ENCODE assay signal across 34 cellular contexts in the genomic region with DNA sequence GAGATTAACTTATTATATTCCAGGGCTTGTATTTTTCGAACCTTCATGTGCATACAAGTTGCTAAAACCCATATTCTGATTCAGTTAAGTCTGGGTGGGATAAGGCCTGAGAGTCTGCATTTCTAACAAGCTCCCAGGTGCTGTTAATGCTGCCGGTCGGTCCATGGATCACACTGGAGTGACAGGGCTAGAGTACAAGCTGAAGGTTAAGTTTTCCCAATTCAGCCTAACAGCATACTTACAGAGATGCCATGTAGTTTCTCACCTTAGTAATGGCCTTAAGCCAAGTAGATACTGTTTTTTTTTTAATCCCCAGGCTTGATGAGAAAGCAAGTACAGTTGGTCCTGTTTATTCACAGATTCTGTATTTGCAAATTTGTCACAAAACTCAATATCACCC.
"Had no signal": no experiment of that assay in that cellular context is flagged by ENCODE, and none has a peak within 500 bp of the region (broad histone marks: within the 10 kb centered on the region; RNA-seq: fewer than 3 reads in every experiment).

No MANE protein-coding gene starts in this region.

- H3K27me3 ChIP-seq: brain microvascular endothelial cell, cardiac muscle cell, colonic mucosa, SJCRH30 had no signal

- H3K4me1 ChIP-seq: colonic mucosa had no signal

- DNase-seq: activated CD4-positive, alpha-beta T cell treated with anti-CD3 and anti-CD28 coated beads for 1 hour; activated CD4-positive, alpha-beta T cell treated with anti-CD3 and anti-CD28 coated beads for 48 hours; activated CD4-positive, CD25-positive, alpha-beta regulatory T cell; activated CD8-positive, alpha-beta T cell treated with anti-CD3 and anti-CD28 coated beads for 36 hours; activated effector memory CD4-positive, alpha-beta T cell treated with anti-CD3 and anti-CD28 coated beads, Interleukin-2, amount 50 U/mL, for 16 hours; activated naive CD4-positive, alpha-beta T cell; activated naive CD4-positive, alpha-beta T cell treated with anti-CD3 and anti-CD28 coated beads, Interleukin-2, amount 50 U/mL, for 16 hours; activated naive CD8-positive, alpha-beta T cell treated with anti-CD3 and anti-CD28 coated beads for 36 hours; activated T-cell treated with anti-CD3 and anti-CD28 coated beads, Interleukin-2, amount 50 U/mL, for 1 hour; activated T-cell treated with anti-CD3 and anti-CD28 coated beads, Interleukin-2, amount 50 U/mL, for 72 hours; amniotic stem cell; aorta; brain microvascular endothelial cell; colonic mucosa; KBM-7; MM.1S; MV-4-11; NCI-H1105; NCI-H1417 treated with DMSO at 0.1 percent for 48 hours; NCI-H187 treated with DMSO at 0.1 percent for 48 hours; NCI-H2081; NCI-H2227 treated with DMSO at 0.1 percent for 48 hours; NCI-H446 treated with DMSO at 0.1 percent for 48 hours; NCI-H524; OCI-M1; SHP77; SJCRH30; T-cell; T-helper 17 cell had no signal

- H3K4me3 Mint-ChIP-seq: activated CD8-positive, alpha-beta T cell treated with anti-CD3 and anti-CD28 coated beads for 36 hours; activated naive CD8-positive, alpha-beta T cell treated with anti-CD3 and anti-CD28 coated beads for 36 hours; activated T-cell treated with anti-CD3 and anti-CD28 coated beads, Interleukin-2, amount 50 U/mL, for 72 hours; activated T-helper 17 cell treated with anti-CD3 and anti-CD28 coated beads, Interleukin-2, amount 50 U/mL, for 72 hours; central memory CD8-positive, alpha-beta T cell; T-cell; T-helper 17 cell had no signal

- H3K27me3 Mint-ChIP-seq: activated CD8-positive, alpha-beta T cell treated with anti-CD3 and anti-CD28 coated beads for 36 hours; activated naive CD8-positive, alpha-beta T cell treated with anti-CD3 and anti-CD28 coated beads for 36 hours; activated T-helper 17 cell treated with anti-CD3 and anti-CD28 coated beads, Interleukin-2, amount 50 U/mL, for 72 hours; central memory CD8-positive, alpha-beta T cell; T-cell; T-helper 17 cell had no signal

- H3K27ac ChIP-seq: brain microvascular endothelial cell, cardiac muscle cell, colonic mucosa, SJCRH30, SK-N-MC, VCaP had no signal

- H3K36me3 Mint-ChIP-seq: activated naive CD8-positive, alpha-beta T cell treated with anti-CD3 and anti-CD28 coated beads for 36 hours; T-cell had no signal

- H3K9me3 Mint-ChIP-seq: activated CD8-positive, alpha-beta T cell treated with anti-CD3 and anti-CD28 coated beads for 36 hours; activated naive CD8-positive, alpha-beta T cell treated with anti-CD3 and anti-CD28 coated beads for 36 hours had no signal

- H3K4me3 ChIP-seq: cardiac muscle cell, colonic mucosa, SJCRH30, SK-N-MC had no signal

- ATAC-seq: activated CD8-positive, alpha-beta T cell treated with anti-CD3 and anti-CD28 coated beads for 36 hours; activated T-cell treated with anti-CD3 and anti-CD28 coated beads, Interleukin-2, amount 50 U/mL, for 72 hours; activated T-helper 17 cell treated with anti-CD3 and anti-CD28 coated beads, Interleukin-2, amount 50 U/mL, for 72 hours; T-cell; T-helper 17 cell had no signal

- H3K4me1 Mint-ChIP-seq: activated naive CD8-positive, alpha-beta T cell treated with anti-CD3 and anti-CD28 coated beads for 36 hours; activated T-helper 17 cell treated with anti-CD3 and anti-CD28 coated beads, Interleukin-2, amount 50 U/mL, for 72 hours; central memory CD8-positive, alpha-beta T cell; T-cell; T-helper 17 cell had no signal

- H3K9me3 ChIP-seq: colonic mucosa, SJCRH30 had no signal

- H3K36me3 ChIP-seq: brain microvascular endothelial cell, cardiac muscle cell, colonic mucosa, SJCRH30 had no signal

- H3K27ac Mint-ChIP-seq: activated CD8-positive, alpha-beta T cell treated with anti-CD3 and anti-CD28 coated beads for 36 hours; activated naive CD8-positive, alpha-beta T cell treated with anti-CD3 and anti-CD28 coated beads for 36 hours; activated T-cell treated with anti-CD3 and anti-CD28 coated beads, Interleukin-2, amount 50 U/mL, for 72 hours; activated T-helper 17 cell treated with anti-CD3 and anti-CD28 coated beads, Interleukin-2, amount 50 U/mL, for 72 hours; T-cell; T-helper 17 cell had no signal
